Comparison of ENCODE assay signal across 8 cellular contexts in the genomic region with DNA sequence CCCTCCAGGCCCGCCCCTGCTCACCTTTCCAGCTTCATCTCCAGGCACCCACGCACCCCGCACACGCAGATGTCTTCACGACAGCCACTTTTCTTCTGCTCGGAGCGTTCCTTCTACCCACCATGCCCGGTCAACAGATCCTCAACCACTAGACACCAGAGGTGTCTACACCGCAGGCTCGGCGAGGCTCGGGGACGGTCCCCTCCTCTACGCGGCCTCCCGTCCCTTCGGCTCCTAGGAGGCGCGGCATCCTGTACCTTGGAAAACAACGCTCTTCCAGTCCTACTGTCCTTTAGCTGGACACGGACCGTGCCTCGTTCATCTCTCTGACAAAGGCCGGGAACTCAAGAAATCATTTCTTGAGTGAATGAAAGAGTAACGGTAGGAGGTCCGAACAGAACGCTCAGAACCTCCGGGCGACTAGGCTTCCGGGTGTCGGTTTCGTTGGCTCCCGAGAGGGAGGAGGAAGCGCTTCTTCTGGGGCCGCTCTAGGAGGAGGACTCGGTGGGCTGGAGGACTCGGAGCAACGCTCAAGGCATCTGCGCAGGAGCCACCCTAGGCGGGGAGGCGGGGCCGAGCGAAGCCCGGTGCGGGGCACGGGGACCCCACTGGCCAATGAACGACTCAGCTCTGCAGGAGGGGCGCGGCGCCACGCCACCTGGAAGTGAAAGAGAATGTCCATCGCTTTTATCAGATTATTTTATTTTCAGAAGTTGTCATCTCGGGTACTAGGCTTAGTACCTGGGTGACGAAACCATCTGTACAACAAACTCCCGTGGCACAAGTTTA. TPM values are rescaled to one million over a fixed set of nuclear protein-coding genes. Genes with fewer than 3 reads are reported as not detected.
DNase-seq lines count a peak whose midpoint lies in the region; ATAC-seq and TF ChIP-seq lines count a peak whose summit lies in the region.

No MANE protein-coding gene starts in this region.

- no peaks in the 10 kb centered on the region for H3K36me3 ChIP-seq in vagina

- H3K4me3 ChIP-seq in vagina, result peak overlapping the region; percentile 72 to 74

- H3K27me3 ChIP-seq in vagina, result no peaks in the 10 kb centered on the region

- peak in 1 of 2 donors; percentile 24 for TF ChIP-seq POLR2A in vagina (IDR thresholded peaks at IDR 0.05)

- peaks cover 17% of the 10 kb centered on the region for H3K4me1 ChIP-seq in vagina

- no peak overlapping the region for H3K27ac ChIP-seq in vagina

- intact Hi-C loops in vagina (cut with DNase I), result no loop called here

- H3K9me3 ChIP-seq in vagina, result no peaks in the 10 kb centered on the region

- peak in 1 of 3 experiments; percentile 1 for TF ChIP-seq CTCF in vagina (IDR thresholded peaks at IDR 0.05)

- DNase-seq in NCI-H2029 treated with DMSO at 0.1 percent for 48 hours (lab: John Stamatoyannopoulos, UW) (peak; percentile 89), T1000 (lab: John Stamatoyannopoulos, UW) (peak; percentile 90), astrocyte of the hippocampus (ENCODE audit: low read depth, low spot score) (peak; percentile 100), hepatic stellate cell (ENCODE audit: low spot score) (peak; percentile 98), putamen (ENCODE audit: low spot score) (peak; percentile 96), vagina (ENCODE audit: extremely low spot score in 2 of 2) (peak in 1 of 2 donors; percentile 96)

- peak; percentile 98 for ATAC-seq in GM18511 (IDR thresholded peaks at IDR 0.05; ENCODE audit: unreplicated experiment)
- ATAC-seq in HG03025 (IDR thresholded peaks at IDR 0.05; ENCODE audit: low FRiP score, unreplicated experiment), result peak; percentile 88

RNA-seq across cellular contexts. Expression of a gene that starts 7.2 kb away (rescaled TPM):
- 204 TPM for total RNA-seq in vagina

RNA-seq across cellular contexts. Expression of a gene that starts 14.5 kb away (rescaled TPM):
- total RNA-seq in vagina, result 8.6 TPM

RNA-seq across cellular contexts. Expression of a gene that starts 34.1 kb away (rescaled TPM):
- 55.2 TPM for total RNA-seq in vagina

RNA-seq across cellular contexts. Expression of a gene that starts 34.7 kb away (rescaled TPM):
- 41.5 TPM for total RNA-seq in vagina

RNA-seq across cellular contexts. Expression of a gene that starts 51.2 kb away (rescaled TPM):
- not detected for total RNA-seq in vagina
